12 cellular contexts compared by ENCODE assay signal in the genomic region with DNA sequence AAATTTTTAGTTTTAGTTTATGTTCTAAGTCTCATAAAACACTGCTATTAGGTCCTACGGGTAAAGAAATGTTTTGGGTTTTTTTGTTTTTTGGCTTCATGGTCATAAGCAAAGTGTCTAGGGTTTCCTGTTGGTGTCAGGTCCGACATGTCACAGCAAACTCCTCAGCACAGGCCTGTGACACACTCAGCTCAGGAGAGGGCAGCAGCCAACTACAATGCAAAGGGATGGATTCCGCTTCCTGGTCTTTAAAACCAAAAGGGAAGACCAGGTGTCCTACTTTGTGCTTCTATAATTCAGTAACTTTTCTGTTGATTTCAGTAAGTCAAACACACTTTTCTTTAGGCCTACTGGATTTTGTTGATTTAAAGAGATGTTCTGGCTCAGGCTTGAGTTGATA.
DNase-seq lines count a peak whose midpoint lies in the region; ATAC-seq and TF ChIP-seq lines count a peak whose summit lies in the region.
"Had no signal": no experiment of that assay in that cellular context is flagged by ENCODE, and none has a peak within 500 bp of the region (broad histone marks: within the 10 kb centered on the region; RNA-seq: fewer than 3 reads in every experiment).

No MANE protein-coding gene starts in this region.

- intact Hi-C loops in lower leg skin (cut with DNase I; ENCODE audit: low total_unique reads), result no loop called here

- TF ChIP-seq POLR2A in lower leg skin (IDR thresholded peaks at IDR 0.05), result no peak

- no peak for ATAC-seq in GM18870 (IDR thresholded peaks at IDR 0.05; ENCODE audit: unreplicated experiment)

- H3K4me3 ChIP-seq in lower leg skin (ENCODE audit: low read depth, poor library complexity, severe bottlenecking), result no peak overlapping the region
- H3K4me3 ChIP-seq: thyroid gland had no signal

- DNase-seq in AG20443 (ENCODE audit: low spot score), result peak; percentile 14
- DNase-seq in HT-29 (ENCODE audit: low spot score), result peak; percentile 45
- peak; percentile 54 for DNase-seq in UCSD-AML1 (lab: John Stamatoyannopoulos, UW; ENCODE audit: unreplicated experiment)
- DNase-seq in iPS-NIHi7 (ENCODE audit: extremely low spot score), result peak; percentile 60
- no peak for DNase-seq in stimulated activated naive CD4-positive, alpha-beta T cell treated with Interleukin-2 at 50 U/mL for 16 hours (lab: John Stamatoyannopoulos, UW)
- no peak for DNase-seq in lower leg skin (ENCODE audit: low spot score in 2 of 2)
- DNase-seq in occipital lobe (lab: John Stamatoyannopoulos, UW), result no peak
- DNase-seq: DMS79, foreskin melanocyte, NCI-H1436 treated with DMSO at 0.1 percent for 48 hours, thyroid gland had no signal

- 77 to 79% methylated on average over 3 of the region's 3 CpGs for WGBS in lower leg skin, 2 donors

- TF ChIP-seq CTCF in lower leg skin (IDR thresholded peaks at IDR 0.05), result no peak

Comparison
In these comparisons a context has a peak if more than half of its experiments do, and no peak if none do; other contexts are left out.
1. DNase-seq: peak in AG20443 (single experiment), HT-29 (single experiment), UCSD-AML1 (single experiment) and iPS-NIHi7 (single experiment); none in stimulated activated naive CD4-positive, alpha-beta T cell treated with Interleukin-2 at 50 U/mL for 16 hours (single experiment), lower leg skin (0 of 2) and occipital lobe (single experiment).